Comparison of ENCODE assay signal across 19 cellular contexts in genomic region chr2:39020383-39020782, GRCh38.
DNase-seq lines count a peak whose midpoint lies in the region; ATAC-seq and TF ChIP-seq lines count a peak whose summit lies in the region.
"Had no signal": no experiment of that assay in that cellular context is flagged by ENCODE, and none has a peak within 500 bp of the region (broad histone marks: within the 10 kb centered on the region; RNA-seq: fewer than 3 reads in every experiment).

No MANE protein-coding gene starts in this region.

- no peak overlapping the region for H3K23ac ChIP-seq in trophoblast cell (ENCODE audit: low read length)

- H2BK120ac ChIP-seq in trophoblast cell (ENCODE audit: insufficient read depth, low read length, poor library complexity), result no peak overlapping the region

- H3K36me3 ChIP-seq in HUES48 (ENCODE audit: control insufficient read depth, insufficient read depth, low read length) (peaks cover 19% of the 10 kb centered on the region), gastrocnemius medialis (peaks cover 0 to 11% of the 10 kb centered on the region in 2 donors), trophoblast cell (ENCODE audit: control insufficient read depth in 1 of 2, insufficient read depth in 2 of 2, low read length in 2 of 2) (no peaks in the 10 kb centered on the region)

- TF ChIP-seq POLR2A in gastrocnemius medialis (IDR thresholded peaks at IDR 0.05), result no peak

- no peak for ATAC-seq in gastrocnemius medialis
- no peak for ATAC-seq in omental fat pad (ENCODE audit: low FRiP score)
- ATAC-seq in HG02870 (IDR thresholded peaks at IDR 0.05; ENCODE audit: unreplicated experiment), result no peak
- no peak for ATAC-seq in HG02840 (IDR thresholded peaks at IDR 0.05; ENCODE audit: low FRiP score, unreplicated experiment)
- ATAC-seq: Panc1, T-cell had no signal

- intact Hi-C loops in gastrocnemius medialis (cut with DNase I; ENCODE audit: low total_unique reads), result no loop called here

- peak overlapping the region; percentile 21 for H3K27ac ChIP-seq in HUES48 (ENCODE audit: low read depth, low read length)
- peak overlapping the region; percentile 8 to 44 (median 28) for H3K27ac ChIP-seq in gastrocnemius medialis
- H3K27ac ChIP-seq in trophoblast cell (ENCODE audit: low read depth, low read length), result no peak overlapping the region

- in situ Hi-C loops in gastrocnemius medialis (cut with MboI; ENCODE audit: low sequenced_read_pairs in 4 of 4), result no loop called here

- no peak overlapping the region for H3K18ac ChIP-seq in trophoblast cell (ENCODE audit: low read length)

- H4K8ac ChIP-seq in trophoblast cell (ENCODE audit: low read depth, low read length), result no peak overlapping the region

- H3K9me3 ChIP-seq in HUES48 (ENCODE audit: control insufficient read depth, insufficient read depth, low read length) (no peaks in the 10 kb centered on the region), gastrocnemius medialis (no peaks in the 10 kb centered on the region), trophoblast cell (ENCODE audit: insufficient read depth, low read depth, low read length) (no peaks in the 10 kb centered on the region)
- H3K9me3 ChIP-seq: SK-N-SH had no signal

- no peak overlapping the region for H2BK5ac ChIP-seq in trophoblast cell (ENCODE audit: low read depth, low read length, poor library complexity)

- H3K4ac ChIP-seq in trophoblast cell (ENCODE audit: low read depth, low read length), result no peak overlapping the region

- no peak overlapping the region for H2AFZ ChIP-seq in trophoblast cell (ENCODE audit: insufficient read depth, low read length, poor library complexity)

- H3K14ac ChIP-seq in trophoblast cell (ENCODE audit: low read length), result no peak overlapping the region

- no peak overlapping the region for H3K4me3 ChIP-seq in HUES48 (ENCODE audit: low read depth, low read length)
- H3K4me3 ChIP-seq in gastrocnemius medialis, result no peak overlapping the region
- H3K4me3 ChIP-seq in trophoblast cell (ENCODE audit: low read depth, low read length), result no peak overlapping the region

- H3K79me2 ChIP-seq in trophoblast cell (ENCODE audit: control insufficient read depth, insufficient read depth, low read length, poor library complexity), result no peaks in the 10 kb centered on the region

- H3K27me3 ChIP-seq in HUES48 (ENCODE audit: control insufficient read depth, insufficient read depth, low read length), result no peaks in the 10 kb centered on the region
- no peaks in the 10 kb centered on the region for H3K27me3 ChIP-seq in gastrocnemius medialis
- H3K27me3 ChIP-seq in trophoblast cell (ENCODE audit: insufficient read depth, low read length), result no peaks in the 10 kb centered on the region

- no peaks in the 10 kb centered on the region for H3K79me1 ChIP-seq in trophoblast cell (ENCODE audit: low read length)

- no peak overlapping the region for H3K4me2 ChIP-seq in trophoblast cell (ENCODE audit: low read length)
- H3K4me2 ChIP-seq: SK-N-SH had no signal

- peak; percentile 10 for DNase-seq in DMS 273 treated with DMSO at 0.1 percent for 48 hours (lab: John Stamatoyannopoulos, UW)
- peak; percentile 11 for DNase-seq in NCI-H524 treated with DMSO at 0.1 percent for 48 hours (lab: John Stamatoyannopoulos, UW)
- no peak for DNase-seq in gastrocnemius medialis
- DNase-seq in omental fat pad (ENCODE audit: low spot score), result no peak
- no peak for DNase-seq in trophoblast cell
- DNase-seq: CD4-positive, CD25-positive, alpha-beta regulatory T cell; HCEC 1CT; KBM-7; NCI-H1092; NCI-H146; NCI-H2081 treated with DMSO at 0.1 percent for 48 hours; NCI-H510A; SHP77; SK-N-SH; T-cell had no signal

- no peak overlapping the region for H2AK5ac ChIP-seq in trophoblast cell (ENCODE audit: low read length)

- H3K4me1 ChIP-seq in HUES48 (ENCODE audit: control insufficient read depth, insufficient read depth, low read length), result peaks cover 46% of the 10 kb centered on the region
- peaks cover 8 to 24% of the 10 kb centered on the region in 2 donors for H3K4me1 ChIP-seq in gastrocnemius medialis
- no peaks in the 10 kb centered on the region for H3K4me1 ChIP-seq in trophoblast cell (ENCODE audit: control insufficient read depth in 1 of 2, insufficient read depth in 2 of 2, low read length in 2 of 2)

- H4K12ac ChIP-seq in trophoblast cell (ENCODE audit: low read depth, low read length), result no peak overlapping the region

- no peak overlapping the region for H2BK12ac ChIP-seq in trophoblast cell (ENCODE audit: low read length)

- H4K91ac ChIP-seq in trophoblast cell (ENCODE audit: low read depth, low read length), result no peak overlapping the region

- TF ChIP-seq CTCF in gastrocnemius medialis (IDR thresholded peaks at IDR 0.05 in 4 of 5, conservative IDR thresholded peaks at IDR 0.05 in 1 of 5), result no peak
- no peak for TF ChIP-seq CTCF in omental fat pad (IDR thresholded peaks at IDR 0.05)

- H3K9ac ChIP-seq in HUES48 (ENCODE audit: low read depth, low read length) (no peak overlapping the region), trophoblast cell (ENCODE audit: low read length) (no peak overlapping the region)
- H3K9ac ChIP-seq: SK-N-SH had no signal

Comparison
In these comparisons a context has a peak if more than half of its experiments do, and no peak if none do; other contexts are left out.
1. DNase-seq: peak in DMS 273 treated with DMSO at 0.1 percent for 48 hours (single experiment) and NCI-H524 treated with DMSO at 0.1 percent for 48 hours (single experiment); none in gastrocnemius medialis (0 of 2), omental fat pad (single experiment) and trophoblast cell (0 of 2).